ENCODE assay signal across 36 cellular contexts in genomic region chr5:173542159-173542558, GRCh38.
"Had no signal": no experiment of that assay in that cellular context is flagged by ENCODE, and none has a peak within 500 bp of the region (broad histone marks: within the 10 kb centered on the region; RNA-seq: fewer than 3 reads in every experiment).

No MANE protein-coding gene starts in this region.

- FAIRE-seq: astrocyte, TTC549 had no signal

- H3K4me1 ChIP-seq: adrenal gland, body of pancreas, breast epithelium had no signal

- ATAC-seq: activated CD8-positive, alpha-beta T cell treated with anti-CD3 and anti-CD28 coated beads for 36 hours; activated naive CD4-positive, alpha-beta T cell treated with anti-CD3 and anti-CD28 coated beads, Interleukin-2, amount 50 U/mL, for 72 hours; activated T-cell treated with anti-CD3 and anti-CD28 coated beads, Interleukin-2, amount 50 U/mL, for 4 hours; activated T-cell treated with anti-CD3 and anti-CD28 coated beads, Interleukin-2, amount 50 U/mL, for 72 hours; activated T-helper 17 cell treated with anti-CD3 and anti-CD28 coated beads, Interleukin-2, amount 50 U/mL, for 72 hours; body of pancreas had no signal

- H3K36me3 ChIP-seq: adrenal gland, brain microvascular endothelial cell, breast epithelium had no signal

- H3K4me3 Mint-ChIP-seq: activated B cell treated with CpG ODN at 0.5 μM for 24 hours; activated CD4-positive, alpha-beta memory T cell treated with anti-CD3 and anti-CD28 coated beads for 36 hours; activated CD4-positive, alpha-beta T cell treated with anti-CD3 and anti-CD28 coated beads, Interleukin-2, amount 10 ng/mL, durations not matched to agents 24 days and 14 days; activated CD8-positive, alpha-beta T cell treated with anti-CD3 and anti-CD28 coated beads for 36 hours; activated naive CD4-positive, alpha-beta T cell treated with anti-CD3 and anti-CD28 coated beads for 36 hours; activated naive CD8-positive, alpha-beta T cell treated with anti-CD3 and anti-CD28 coated beads for 36 hours; activated T-cell treated with anti-CD3 and anti-CD28 coated beads, Interleukin-2, amount 50 U/mL, for 4 hours; activated T-cell treated with anti-CD3 and anti-CD28 coated beads, Interleukin-2, amount 50 U/mL, for 72 hours; activated T-helper 1 cell treated with anti-CD3 and anti-CD28 coated beads, Interleukin-12 subunit alpha, Interleukin-12 subunit beta, Interleukin-2, Interleukin-4 antibody, amounts not matched to agents 30 ng/mL and 10 ng/mL and 1 ng/mL, durations not matched to agents 14 hours and 24 hours and 36 hours; activated T-helper 17 cell treated with anti-CD3 and anti-CD28 coated beads, Interleukin-2, amount 50 U/mL, for 72 hours; T-helper 1 cell treated with Interleukin-12 subunit alpha and Interleukin-12 subunit beta and Interleukin-4 antibody, amounts not matched to agents 30 μg/mL and 1 μg/mL, for 36 hours; T-helper 2 cell treated with Interferon-gamma antibody and Interleukin-4, amounts not matched to agents 5 μg/mL and 100 μg/mL, for 36 hours had no signal

- DNase-seq: activated B cell treated with CpG ODN at 0.5 μM for 24 hours; activated CD4-positive, alpha-beta memory T cell treated with anti-CD3 and anti-CD28 coated beads for 36 hours; activated CD4-positive, alpha-beta T cell treated with anti-CD3 and anti-CD28 coated beads for 4 hours; activated CD4-positive, alpha-beta T cell treated with anti-CD3 and anti-CD28 coated beads, Interleukin-2, amount 10 ng/mL, durations not matched to agents 24 days and 14 days; activated CD4-positive, alpha-beta T cell treated with anti-CD3 and anti-CD28 coated beads, Interleukin-2, amount 50 U/mL, for 1 hour; activated CD4-positive, alpha-beta T cell treated with anti-CD3 and anti-CD28 coated beads, Interleukin-2, amount 50 U/mL, for 4 hours; activated CD4-positive, CD25-positive, alpha-beta regulatory T cell treated with anti-CD3 and anti-CD28 coated beads, Interleukin-2, amount 50 U/mL, for 72 hours; activated CD8-positive, alpha-beta memory T cell treated with anti-CD3 and anti-CD28 coated beads, Interleukin-2, amount 50 U/mL, for 4 hours; activated CD8-positive, alpha-beta T cell treated with anti-CD3 and anti-CD28 coated beads for 36 hours; activated gamma-delta T cell; activated naive CD4-positive, alpha-beta T cell treated with anti-CD3 and anti-CD28 coated beads for 36 hours; activated naive CD4-positive, alpha-beta T cell treated with anti-CD3 and anti-CD28 coated beads, Interleukin-2, amount 50 U/mL, for 16 hours; activated naive CD8-positive, alpha-beta T cell treated with anti-CD3 and anti-CD28 coated beads for 36 hours; activated T-cell treated with anti-CD3 and anti-CD28 coated beads for 4 hours; activated T-cell treated with anti-CD3 and anti-CD28 coated beads, Interleukin-2, amount 50 U/mL, for 1 hour; activated T-cell treated with anti-CD3 and anti-CD28 coated beads, Interleukin-2, amount 50 U/mL, for 4 hours; activated T-cell treated with anti-CD3 and anti-CD28 coated beads, Interleukin-2, amount 50 U/mL, for 72 hours; adrenal gland; amniotic stem cell; aorta; brain microvascular endothelial cell; central memory CD4-positive, alpha-beta T cell; cerebellar nuclear complex; T-helper 1 cell; T-helper 2 cell; T-helper 9 cell had no signal

- H3K9me3 ChIP-seq: adrenal gland, body of pancreas, breast epithelium had no signal

- H3K9me3 Mint-ChIP-seq: activated B cell treated with CpG ODN at 0.5 μM for 24 hours; activated CD4-positive, alpha-beta memory T cell treated with anti-CD3 and anti-CD28 coated beads for 36 hours; activated CD4-positive, alpha-beta T cell treated with anti-CD3 and anti-CD28 coated beads, Interleukin-2, amount 10 ng/mL, durations not matched to agents 24 days and 14 days; activated CD8-positive, alpha-beta T cell treated with anti-CD3 and anti-CD28 coated beads for 36 hours; activated naive CD4-positive, alpha-beta T cell treated with anti-CD3 and anti-CD28 coated beads for 36 hours; activated naive CD4-positive, alpha-beta T cell treated with anti-CD3 and anti-CD28 coated beads, Interleukin-2, amount 50 U/mL, for 72 hours; activated naive CD8-positive, alpha-beta T cell treated with anti-CD3 and anti-CD28 coated beads for 36 hours; activated T-cell treated with anti-CD3 and anti-CD28 coated beads, Interleukin-2, amount 50 U/mL, for 4 hours; activated T-cell treated with anti-CD3 and anti-CD28 coated beads, Interleukin-2, amount 50 U/mL, for 72 hours; activated T-helper 1 cell treated with anti-CD3 and anti-CD28 coated beads, Interleukin-12 subunit alpha, Interleukin-12 subunit beta, Interleukin-2, Interleukin-4 antibody, amounts not matched to agents 30 ng/mL and 10 ng/mL and 1 ng/mL, durations not matched to agents 14 hours and 24 hours and 36 hours; activated T-helper 17 cell treated with anti-CD3 and anti-CD28 coated beads, Interleukin-2, amount 50 U/mL, for 72 hours; T-helper 1 cell treated with Interleukin-12 subunit alpha and Interleukin-12 subunit beta and Interleukin-4 antibody, amounts not matched to agents 30 μg/mL and 1 μg/mL, for 36 hours; T-helper 2 cell treated with Interferon-gamma antibody and Interleukin-4, amounts not matched to agents 5 μg/mL and 100 μg/mL, for 36 hours had no signal

- H3K36me3 Mint-ChIP-seq: activated CD4-positive, alpha-beta memory T cell treated with anti-CD3 and anti-CD28 coated beads for 36 hours; activated naive CD4-positive, alpha-beta T cell treated with anti-CD3 and anti-CD28 coated beads, Interleukin-2, amount 50 U/mL, for 72 hours; activated naive CD8-positive, alpha-beta T cell treated with anti-CD3 and anti-CD28 coated beads for 36 hours had no signal

- H3K27me3 ChIP-seq: body of pancreas, brain microvascular endothelial cell, breast epithelium had no signal

- H3K4me3 ChIP-seq: adrenal gland, body of pancreas, breast epithelium had no signal

- H3K4me1 Mint-ChIP-seq: activated B cell treated with CpG ODN at 0.5 μM for 24 hours; activated CD4-positive, alpha-beta T cell treated with anti-CD3 and anti-CD28 coated beads, Interleukin-2, amount 10 ng/mL, durations not matched to agents 24 days and 14 days; activated naive CD8-positive, alpha-beta T cell treated with anti-CD3 and anti-CD28 coated beads for 36 hours; activated T-helper 17 cell treated with anti-CD3 and anti-CD28 coated beads, Interleukin-2, amount 50 U/mL, for 72 hours had no signal

- H3K27ac ChIP-seq: adrenal gland, body of pancreas, brain microvascular endothelial cell, breast epithelium, VCaP had no signal

- H3K27ac Mint-ChIP-seq: activated B cell treated with CpG ODN at 0.5 μM for 24 hours; activated CD4-positive, alpha-beta memory T cell treated with anti-CD3 and anti-CD28 coated beads for 36 hours; activated CD4-positive, alpha-beta T cell treated with anti-CD3 and anti-CD28 coated beads, Interleukin-2, amount 10 ng/mL, durations not matched to agents 24 days and 14 days; activated CD8-positive, alpha-beta T cell treated with anti-CD3 and anti-CD28 coated beads for 36 hours; activated naive CD4-positive, alpha-beta T cell treated with anti-CD3 and anti-CD28 coated beads for 36 hours; activated naive CD4-positive, alpha-beta T cell treated with anti-CD3 and anti-CD28 coated beads, Interleukin-2, amount 50 U/mL, for 72 hours; activated naive CD8-positive, alpha-beta T cell treated with anti-CD3 and anti-CD28 coated beads for 36 hours; activated T-cell treated with anti-CD3 and anti-CD28 coated beads, Interleukin-2, amount 50 U/mL, for 72 hours; activated T-helper 1 cell treated with anti-CD3 and anti-CD28 coated beads, Interleukin-12 subunit alpha, Interleukin-12 subunit beta, Interleukin-2, Interleukin-4 antibody, amounts not matched to agents 30 ng/mL and 10 ng/mL and 1 ng/mL, durations not matched to agents 14 hours and 24 hours and 36 hours; activated T-helper 17 cell treated with anti-CD3 and anti-CD28 coated beads, Interleukin-2, amount 50 U/mL, for 72 hours; T-helper 1 cell treated with Interleukin-12 subunit alpha and Interleukin-12 subunit beta and Interleukin-4 antibody, amounts not matched to agents 30 μg/mL and 1 μg/mL, for 36 hours; T-helper 2 cell treated with Interferon-gamma antibody and Interleukin-4, amounts not matched to agents 5 μg/mL and 100 μg/mL, for 36 hours had no signal
